9 cellular contexts compared by ENCODE assay signal in genomic region chr1:85884372-85885035, GRCh38.
DNase-seq lines count a peak whose midpoint lies in the region; ATAC-seq, FAIRE-seq and TF ChIP-seq lines count a peak whose summit lies in the region.
"Had no signal": no experiment of that assay in that cellular context is flagged by ENCODE, and none has a peak within 500 bp of the region (broad histone marks: within the 10 kb centered on the region; RNA-seq: fewer than 3 reads in every experiment).

No MANE protein-coding gene starts in this region.

- no peak overlapping the region for H3K4me3 ChIP-seq in small intestine (ENCODE audit: low read depth in 1 of 2, low read length in 2 of 2)

- 46 to 64% (median 58%) methylated on average over 1 of the region's 1 CpG for WGBS in small intestine, 3 donors

- no peaks in the 10 kb centered on the region for H3K4me1 ChIP-seq in small intestine (ENCODE audit: control insufficient read depth in 2 of 2, insufficient read depth in 1 of 2, low read depth in 1 of 2, low read length in 1 of 2)

- peak; percentile 29 for DNase-seq in AG08395 (ENCODE audit: low spot score)
- peak; percentile 42 for DNase-seq in HEK293T (ENCODE audit: extremely low spot score)
- DNase-seq in iris pigment epithelial cell (ENCODE audit: low read depth), result peak; percentile 23
- no peak for DNase-seq in small intestine
- DNase-seq in NCI-H2029 (lab: John Stamatoyannopoulos, UW), result no peak
- no peak for DNase-seq in T-helper 1 cell

- POLR2A ChIA-PET in HEK293T (lab: Yijun Ruan, JAX), result no interaction called here

- H3K27ac ChIP-seq in VCaP (no peak overlapping the region), small intestine (ENCODE audit: low read depth in 1 of 2, low read length in 1 of 2) (no peak overlapping the region)
- H3K27ac ChIP-seq: neutrophil had no signal

- peak; percentile 43 for TF ChIP-seq CTCF in VCaP (conservative IDR thresholded peaks at IDR 0.05)

- ATAC-seq in HG03039 (IDR thresholded peaks at IDR 0.05; ENCODE audit: unreplicated experiment), result no peak

- CTCF ChIA-PET in HEK293T (lab: Yijun Ruan, JAX), result interaction anchor here (1.0 kb wide), 1 partner anchor 183 kb away, joined by 4 read pairs; no protein-coding TSS in a partner anchor

- no peaks in the 10 kb centered on the region for H3K27me3 ChIP-seq in small intestine (ENCODE audit: control insufficient read depth in 2 of 2, insufficient read depth in 2 of 2, low read length in 2 of 2)
- H3K27me3 ChIP-seq: neutrophil had no signal

- FAIRE-seq in small intestine (lab: Jason Lieb, UNC), result no peak

- no peaks in the 10 kb centered on the region for H3K36me3 ChIP-seq in small intestine (ENCODE audit: control insufficient read depth in 2 of 2, insufficient read depth in 2 of 2, low read length in 2 of 2)
- H3K36me3 ChIP-seq: neutrophil had no signal

- no peaks in the 10 kb centered on the region for H3K9me3 ChIP-seq in small intestine (ENCODE audit: control insufficient read depth, low read depth)
- H3K9me3 ChIP-seq: neutrophil had no signal

TF ChIP-seq in HEK293T, 16 proteins besides CTCF, POLR2A, EP300 and RAD21:
- no peak for TF ChIP-seq CTBP1 (IDR thresholded peaks at IDR 0.05; ENCODE audit: borderline replicate concordance)
TF ChIP-seq in HEK293T: peak in this region for 0.

Comparison
In these comparisons a context has a peak if more than half of its experiments do, and no peak if none do; other contexts are left out.
1. DNase-seq: peak in AG08395 (single experiment), HEK293T (single experiment) and iris pigment epithelial cell (single experiment); none in small intestine (single experiment), NCI-H2029 (single experiment) and T-helper 1 cell (0 of 5).